In the genomic region with DNA sequence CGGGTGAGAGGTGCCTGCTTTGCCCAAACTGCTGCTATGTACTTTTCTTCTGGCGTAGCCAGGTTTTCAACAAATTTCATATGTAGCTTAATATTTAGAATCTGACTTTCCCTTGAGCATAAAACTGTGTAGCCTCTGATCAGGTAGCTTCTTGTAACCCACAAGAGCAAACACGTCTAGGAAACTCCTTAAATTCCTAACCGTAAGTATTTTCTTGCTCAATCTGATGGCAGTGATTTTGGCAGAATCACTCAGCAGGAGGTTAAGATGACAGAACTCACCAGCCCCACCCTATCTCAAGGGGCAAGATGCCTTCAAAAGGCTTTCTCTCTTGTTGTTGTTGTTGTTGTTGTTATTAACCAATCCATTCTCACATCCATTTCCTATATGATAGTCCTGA, we compare ENCODE assay signal across 27 cellular contexts. TPM values are rescaled to one million over a fixed set of nuclear protein-coding genes. Genes with fewer than 3 reads are reported as not detected.
"Had no signal": no experiment of that assay in that cellular context is flagged by ENCODE, and none has a peak within 500 bp of the region (broad histone marks: within the 10 kb centered on the region; RNA-seq: fewer than 3 reads in every experiment).

No MANE protein-coding gene starts in this region.

- H3K9me3 ChIP-seq: colonic mucosa, heart right ventricle, mucosa of descending colon, neutrophil, pancreas, right lobe of liver, thyroid gland had no signal

- ATAC-seq: heart right ventricle; left colon; left ventricle myocardium superior; mucosa of descending colon; natural killer cell treated with Interleukin-12 subunit alpha and Interleukin-12 subunit beta and Interleukin-15 and Interleukin-18, amount 100 ng/mL, for 72 hours; pancreas; stimulated activated naive B cell treated with anti-CD40 and anti-IgM and Interleukin-4, amounts not matched to agents 10 μg/mL and 1 μg/mL and 100 μg/mL, for 72 hours; stimulated activated naive CD8-positive, alpha-beta T cell treated with anti-CD3 and anti-CD28 coated beads, Interleukin-15, amount 100 ng/mL, for 72 hours had no signal

- H3K27ac ChIP-seq: colonic mucosa, neutrophil, pancreas, right lobe of liver, thyroid gland had no signal

- H3K36me3 ChIP-seq: colonic mucosa, neutrophil, right lobe of liver, thyroid gland had no signal

- H3K4me3 ChIP-seq: colonic mucosa, heart right ventricle, lung, mucosa of descending colon, pancreas, right lobe of liver, thyroid gland had no signal

- H3K27me3 ChIP-seq: colonic mucosa, heart right ventricle, neutrophil, pancreas, right lobe of liver, thyroid gland had no signal

- DNase-seq: colonic mucosa; effector CD8-positive, alpha-beta T cell; endodermal cell; erythroblast; foreskin melanocyte; glutamatergic neuron; heart right ventricle; hippocampal formation; kidney glomerular epithelial cell; left colon; left ventricle myocardium superior; mesenchymal stem cell; mucosa of descending colon; naive B cell; pancreas; right lobe of liver; small intestine; stimulated activated CD4-positive, alpha-beta T cell treated with anti-CD3 and anti-CD28 coated beads, Interleukin-15, amount 100 ng/mL, for 24 hours; stimulated activated CD4-positive, alpha-beta T cell treated with anti-CD3 and anti-CD28 coated beads, Interleukin-2, amount 100 ng/mL, for 48 hours; stimulated activated naive B cell treated with anti-CD40 and anti-IgM and Interleukin-4, amounts not matched to agents 10 μg/mL and 1 μg/mL and 100 μg/mL, for 72 hours; stimulated activated naive CD8-positive, alpha-beta T cell treated with anti-CD3 and anti-CD28 coated beads, Interleukin-15, amount 100 ng/mL, for 72 hours; thyroid gland had no signal

- H3K4me1 ChIP-seq: colonic mucosa, pancreas, right lobe of liver, thyroid gland had no signal

RNA-seq across cellular contexts. Expression of a gene that starts 20.8 kb away (rescaled TPM):
- total RNA-seq: chondrocyte; natural killer cell treated with Interleukin-12 subunit alpha and Interleukin-12 subunit beta and Interleukin-15 and Interleukin-18, amount 100 ng/mL, for 72 hours; neural crest cell had no signal
